In genomic region chr3:140863481-140864084, GRCh38 we compare ENCODE assay signal across 8 cellular contexts.
DNase-seq lines count a peak whose midpoint lies in the region; ATAC-seq and TF ChIP-seq lines count a peak whose summit lies in the region.

No MANE protein-coding gene starts in this region.

- ATAC-seq in CD4-positive, alpha-beta T cell (ENCODE audit: poor library complexity), result no peak
- ATAC-seq in GM21528 (IDR thresholded peaks at IDR 0.05; ENCODE audit: low FRiP score, unreplicated experiment), result peak; percentile 55
- ATAC-seq in T-helper 17 cell, result no peak
- ATAC-seq in lung (ENCODE audit: insufficient read depth, low FRiP score), result no peak
- ATAC-seq in HG03460 (IDR thresholded peaks at IDR 0.05; ENCODE audit: unreplicated experiment), result no peak

- no peak overlapping the region for H3K27ac Mint-ChIP-seq in CD4-positive, alpha-beta T cell
- H3K27ac Mint-ChIP-seq in T-helper 17 cell, result no peak overlapping the region

- no peak overlapping the region for H3K4me3 ChIP-seq in lung

- peak; percentile 48 for TF ChIP-seq CTCF in CD4-positive, alpha-beta T cell (IDR thresholded peaks at IDR 0.05)
- peak; percentile 18 for TF ChIP-seq CTCF in lung (IDR thresholded peaks at IDR 0.05; ENCODE audit: control extremely low read depth, extremely low read depth)

- no peaks in the 10 kb centered on the region for H3K4me1 Mint-ChIP-seq in CD4-positive, alpha-beta T cell (ENCODE audit: low read depth)
- peaks cover 12% of the 10 kb centered on the region for H3K4me1 Mint-ChIP-seq in T-helper 17 cell

- H3K36me3 Mint-ChIP-seq in CD4-positive, alpha-beta T cell (ENCODE audit: low read depth), result no peaks in the 10 kb centered on the region
- H3K36me3 Mint-ChIP-seq in T-helper 17 cell (ENCODE audit: low read depth), result no peaks in the 10 kb centered on the region

- WGBS in lung, 2 donors, result 6 to 7% methylated on average over 6 of the region's 6 CpGs

- CTCF ChIA-PET in CD4-positive, alpha-beta T cell (lab: Charles Lee), result interaction anchor here (1.3 kb wide), 1 partner anchor 26 kb away, joined by 4 read pairs; no protein-coding TSS in a partner anchor

- H3K4me1 ChIP-seq in lung (ENCODE audit: control insufficient read depth in 2 of 2, insufficient read depth in 2 of 2, low read length in 2 of 2), result peaks cover 0 to 3% of the 10 kb centered on the region in 2 donors

- peaks cover 3% of the 10 kb centered on the region for H3K27me3 Mint-ChIP-seq in CD4-positive, alpha-beta T cell
- peaks cover 54% of the 10 kb centered on the region for H3K27me3 Mint-ChIP-seq in T-helper 17 cell

- no peak overlapping the region for H3K4me3 Mint-ChIP-seq in CD4-positive, alpha-beta T cell
- H3K4me3 Mint-ChIP-seq in T-helper 17 cell, result peak overlapping the region; percentile 36

- peak in 5 of 10 experiments; percentile 2 to 7 (median 5) for DNase-seq in CD4-positive, alpha-beta T cell
- peak; percentile 89 for DNase-seq in NCI-H146 (lab: John Stamatoyannopoulos, UW)
- no peak for DNase-seq in T-helper 17 cell
- peak; percentile 49 for DNase-seq in dedifferentiated amniotic fluid mesenchymal stem cell (ENCODE audit: extremely low spot score)
- peak; percentile 55 for DNase-seq in lung (ENCODE audit: low spot score)
- DNase-seq in superior temporal gyrus (ENCODE audit: extremely low spot score), result peak; percentile 84

- POLR2A ChIA-PET in CD4-positive, alpha-beta T cell (lab: Charles Lee), result no interaction called here

- no peaks in the 10 kb centered on the region for H3K27me3 ChIP-seq in CD4-positive, alpha-beta T cell (ENCODE audit: control insufficient read depth, insufficient read depth, low read length)
- no peaks in the 10 kb centered on the region for H3K27me3 ChIP-seq in lung (ENCODE audit: control insufficient read depth, insufficient read depth)

- H3K9me3 ChIP-seq in CD4-positive, alpha-beta T cell (ENCODE audit: control insufficient read depth, low read length), result no peaks in the 10 kb centered on the region
- H3K9me3 ChIP-seq in T-helper 17 cell (ENCODE audit: control insufficient read depth, low read length, poor library complexity, severe bottlenecking), result no peaks in the 10 kb centered on the region
- peaks cover 0 to 2% of the 10 kb centered on the region in 2 donors for H3K9me3 ChIP-seq in lung (ENCODE audit: control insufficient read depth in 2 of 2, insufficient read depth in 1 of 2, low read length in 1 of 2)

- H3K27ac ChIP-seq in CD4-positive, alpha-beta T cell (ENCODE audit: low read depth, low read length), result no peak overlapping the region
- no peak overlapping the region for H3K27ac ChIP-seq in lung (ENCODE audit: low read depth in 1 of 2, low read length in 1 of 2)

- intact Hi-C loops in CD4-positive, alpha-beta T cell (cut with DNase I, micrococcal nuclease), result loop anchor here in 1 of 2 experiments (2.0 to 10.0 kb wide), 2 partner anchors 1435 to 1749 kb away; no protein-coding TSS in a partner anchor

- no peaks in the 10 kb centered on the region for H3K9me3 Mint-ChIP-seq in CD4-positive, alpha-beta T cell

- H3K36me3 ChIP-seq in lung (ENCODE audit: control insufficient read depth in 2 of 2, insufficient read depth in 2 of 2, low read length in 2 of 2), result no peaks in the 10 kb centered on the region

Comparison
In these comparisons a context has a peak if more than half of its experiments do, and no peak if none do; other contexts are left out.
1. DNase-seq: peak in NCI-H146 (single experiment), dedifferentiated amniotic fluid mesenchymal stem cell (single experiment), lung (single experiment) and superior temporal gyrus (single experiment); none in T-helper 17 cell (0 of 3).